Comparison of ENCODE assay signal across 1 cellular context in the genomic region with DNA sequence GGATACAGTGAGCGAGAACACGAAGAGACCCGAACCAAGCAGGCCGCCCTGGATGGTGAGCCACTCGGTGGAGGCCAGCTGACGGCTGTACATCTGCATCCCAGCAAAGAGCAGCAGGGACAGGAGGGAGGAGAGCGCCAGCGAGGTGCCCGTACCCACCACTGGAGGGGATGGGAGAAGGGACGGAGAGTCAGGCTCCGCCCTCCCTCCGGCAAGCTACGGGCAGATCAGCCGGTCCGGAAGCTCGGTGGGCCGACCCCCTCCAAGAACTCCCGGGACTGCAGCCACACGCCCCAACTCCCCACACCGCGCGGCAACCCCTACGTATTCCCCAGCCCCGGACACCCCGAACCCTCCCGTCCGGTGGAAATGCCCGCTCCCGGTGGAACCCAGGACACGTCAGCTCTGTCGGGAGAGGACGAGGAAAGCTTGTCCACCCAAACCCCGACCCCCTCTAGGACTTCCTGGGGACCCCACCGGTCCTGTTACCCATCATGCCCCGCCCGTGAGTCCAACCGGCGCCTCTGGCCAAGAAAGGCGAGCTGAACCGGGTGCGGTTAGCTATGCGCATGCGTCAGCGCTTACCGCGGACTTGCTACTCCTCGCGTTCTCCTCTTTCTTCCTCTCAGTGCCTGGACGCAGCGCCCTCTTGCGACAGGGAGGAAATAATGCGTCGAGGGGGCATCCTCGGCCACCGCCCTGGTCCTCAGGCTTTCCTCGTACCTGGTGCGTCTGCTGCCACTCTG.
TF ChIP-seq lines count a peak whose summit lies in the region.

A gene (minus strand): TSS at position 573 of the 746 bp plus-strand sequence. CDS start 80 bp downstream, at position 493.

TF ChIP-seq in HepG2, 621 proteins besides CTCF, POLR2A, EP300 and RAD21 (continued from another document and continues in another):
- TF ChIP-seq, protein P1, sequence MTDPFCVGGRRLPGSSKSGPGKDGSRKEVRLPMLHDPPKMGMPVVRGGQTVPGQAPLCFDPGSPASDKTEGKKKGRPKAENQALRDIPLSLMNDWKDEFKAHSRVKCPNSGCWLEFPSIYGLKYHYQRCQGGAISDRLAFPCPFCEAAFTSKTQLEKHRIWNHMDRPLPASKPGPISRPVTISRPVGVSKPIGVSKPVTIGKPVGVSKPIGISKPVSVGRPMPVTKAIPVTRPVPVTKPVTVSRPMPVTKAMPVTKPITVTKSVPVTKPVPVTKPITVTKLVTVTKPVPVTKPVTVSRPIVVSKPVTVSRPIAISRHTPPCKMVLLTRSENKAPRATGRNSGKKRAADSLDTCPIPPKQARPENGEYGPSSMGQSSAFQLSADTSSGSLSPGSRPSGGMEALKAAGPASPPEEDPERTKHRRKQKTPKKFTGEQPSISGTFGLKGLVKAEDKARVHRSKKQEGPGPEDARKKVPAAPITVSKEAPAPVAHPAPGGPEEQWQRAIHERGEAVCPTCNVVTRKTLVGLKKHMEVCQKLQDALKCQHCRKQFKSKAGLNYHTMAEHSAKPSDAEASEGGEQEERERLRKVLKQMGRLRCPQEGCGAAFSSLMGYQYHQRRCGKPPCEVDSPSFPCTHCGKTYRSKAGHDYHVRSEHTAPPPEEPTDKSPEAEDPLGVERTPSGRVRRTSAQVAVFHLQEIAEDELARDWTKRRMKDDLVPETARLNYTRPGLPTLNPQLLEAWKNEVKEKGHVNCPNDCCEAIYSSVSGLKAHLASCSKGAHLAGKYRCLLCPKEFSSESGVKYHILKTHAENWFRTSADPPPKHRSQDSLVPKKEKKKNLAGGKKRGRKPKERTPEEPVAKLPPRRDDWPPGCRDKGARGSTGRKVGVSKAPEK (CRISPR knock-in tag; IDR thresholded peaks at IDR 0.05; ENCODE audit: borderline replicate concordance), result no peak
- TF ChIP-seq, protein P2, sequence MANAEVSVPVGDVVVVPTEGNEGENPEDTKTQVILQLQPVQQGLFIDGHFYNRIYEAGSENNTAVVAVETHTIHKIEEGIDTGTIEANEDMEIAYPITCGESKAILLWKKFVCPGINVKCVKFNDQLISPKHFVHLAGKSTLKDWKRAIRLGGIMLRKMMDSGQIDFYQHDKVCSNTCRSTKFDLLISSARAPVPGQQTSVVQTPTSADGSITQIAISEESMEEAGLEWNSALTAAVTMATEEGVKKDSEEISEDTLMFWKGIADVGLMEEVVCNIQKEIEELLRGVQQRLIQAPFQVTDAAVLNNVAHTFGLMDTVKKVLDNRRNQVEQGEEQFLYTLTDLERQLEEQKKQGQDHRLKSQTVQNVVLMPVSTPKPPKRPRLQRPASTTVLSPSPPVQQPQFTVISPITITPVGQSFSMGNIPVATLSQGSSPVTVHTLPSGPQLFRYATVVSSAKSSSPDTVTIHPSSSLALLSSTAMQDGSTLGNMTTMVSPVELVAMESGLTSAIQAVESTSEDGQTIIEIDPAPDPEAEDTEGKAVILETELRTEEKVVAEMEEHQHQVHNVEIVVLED (CRISPR knock-in tag; IDR thresholded peaks at IDR 0.05; ENCODE audit: borderline replicate concordance), result peak; percentile 80
- TF ChIP-seq, protein P3, sequence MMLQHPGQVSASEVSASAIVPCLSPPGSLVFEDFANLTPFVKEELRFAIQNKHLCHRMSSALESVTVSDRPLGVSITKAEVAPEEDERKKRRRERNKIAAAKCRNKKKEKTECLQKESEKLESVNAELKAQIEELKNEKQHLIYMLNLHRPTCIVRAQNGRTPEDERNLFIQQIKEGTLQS (CRISPR knock-in tag; IDR thresholded peaks at IDR 0.05), result no peak
- TF ChIP-seq ZFP1 (CRISPR knock-in tag; IDR thresholded peaks at IDR 0.05) (0 out of 2 replicates have a peak, but pooled peaks have one; percentile 62), ETV5 (CRISPR knock-in tag; IDR thresholded peaks at IDR 0.05; ENCODE audit: borderline replicate concordance) (peak; percentile 76), SP5 (CRISPR knock-in tag; IDR thresholded peaks at IDR 0.05; ENCODE audit: borderline replicate concordance, low read depth) (peak; percentile 29; the same call in 1 of the 2 replicates), GFI1 (CRISPR knock-in tag; IDR thresholded peaks at IDR 0.05; ENCODE audit: borderline replicate concordance) (no peak), HOXA3 (CRISPR knock-in tag; IDR thresholded peaks at IDR 0.05) (peak; percentile 92), KAT7 (CRISPR knock-in tag; IDR thresholded peaks at IDR 0.05; ENCODE audit: borderline replicate concordance) (peak; percentile 52; the same call in 1 of the 2 replicates), SMAD3 (CRISPR knock-in tag; IDR thresholded peaks at IDR 0.05) (peak; percentile 60; the same call in 1 of the 2 replicates), DMAP1 (CRISPR knock-in tag; IDR thresholded peaks at IDR 0.05) (peak; percentile 74; the same call in 1 of the 2 replicates), ZNF350 (CRISPR knock-in tag; IDR thresholded peaks at IDR 0.05; ENCODE audit: borderline replicate concordance, low read depth) (peak; percentile 81), NR2C2 (CRISPR knock-in tag; IDR thresholded peaks at IDR 0.05; ENCODE audit: borderline replicate concordance) (peak; percentile 81), ZNF282 (IDR thresholded peaks at IDR 0.05; ENCODE audit: partially characterized antibody) (no peak), ZNF230 (CRISPR knock-in tag; IDR thresholded peaks at IDR 0.05) (no peak), FIP1L1 (IDR thresholded peaks at IDR 0.05; ENCODE audit: borderline replicate concordance, insufficient read depth, low read depth, low read length) (no peak), ESRRA (CRISPR knock-in tag; IDR thresholded peaks at IDR 0.05; ENCODE audit: low read depth) (no peak; the same call in 1 of the 2 replicates), ZNF615 (CRISPR knock-in tag; IDR thresholded peaks at IDR 0.05; ENCODE audit: borderline replicate concordance) (0 out of 2 replicates have a peak, but pooled peaks have one; percentile 49), IRF2 (CRISPR knock-in tag; IDR thresholded peaks at IDR 0.05) (peak; percentile 91), ZNF720 (CRISPR knock-in tag; IDR thresholded peaks at IDR 0.05) (no peak), POGZ (CRISPR knock-in tag; IDR thresholded peaks at IDR 0.05) (peak; percentile 89), FLYWCH1 (CRISPR knock-in tag; IDR thresholded peaks at IDR 0.05) (peak; percentile 48; the same call in 1 of the 2 replicates), ZFP36L1 (CRISPR knock-in tag; IDR thresholded peaks at IDR 0.05) (peak; percentile 70; the same call in 1 of the 2 replicates), GABPA (IDR thresholded peaks at IDR 0.05; ENCODE audit: low read depth, low read length) (peak; percentile 47; the same call in 1 of the 2 replicates), GABPA (CRISPR knock-in tag; IDR thresholded peaks at IDR 0.05; ENCODE audit: low read depth) (peak; percentile 89), ZNF83 (CRISPR knock-in tag; IDR thresholded peaks at IDR 0.05; ENCODE audit: borderline replicate concordance) (0 out of 2 replicates have a peak, but pooled peaks have one; percentile 9), GTF3A (CRISPR knock-in tag; conservative IDR thresholded peaks at IDR 0.05) (no peak), GATAD1 (CRISPR knock-in tag; IDR thresholded peaks at IDR 0.05) (peak; percentile 97), CBX5 (CRISPR knock-in tag; IDR thresholded peaks at IDR 0.05; ENCODE audit: borderline replicate concordance) (peak; percentile 74; the same call in 1 of the 2 replicates), ISL2 (CRISPR knock-in tag; IDR thresholded peaks at IDR 0.05) (0 out of 2 replicates have a peak, but pooled peaks have one; percentile 44), RFX5 (IDR thresholded peaks at IDR 0.05; ENCODE audit: low read depth, low read length) (no peak), ZNF607 (CRISPR knock-in tag; IDR thresholded peaks at IDR 0.05; ENCODE audit: borderline replicate concordance) (peak; percentile 58; the same call in 1 of the 2 replicates), SMAD9 (CRISPR knock-in tag; IDR thresholded peaks at IDR 0.05) (no peak), EZH2 (conservative IDR thresholded peaks at IDR 0.05; ENCODE audit: low read depth, low read length) (no peak), ZNF557 (CRISPR knock-in tag; IDR thresholded peaks at IDR 0.05) (no peak)
- TF ChIP-seq, protein P4, sequence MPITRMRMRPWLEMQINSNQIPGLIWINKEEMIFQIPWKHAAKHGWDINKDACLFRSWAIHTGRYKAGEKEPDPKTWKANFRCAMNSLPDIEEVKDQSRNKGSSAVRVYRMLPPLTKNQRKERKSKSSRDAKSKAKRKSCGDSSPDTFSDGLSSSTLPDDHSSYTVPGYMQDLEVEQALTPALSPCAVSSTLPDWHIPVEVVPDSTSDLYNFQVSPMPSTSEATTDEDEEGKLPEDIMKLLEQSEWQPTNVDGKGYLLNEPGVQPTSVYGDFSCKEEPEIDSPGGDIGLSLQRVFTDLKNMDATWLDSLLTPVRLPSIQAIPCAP (CRISPR knock-in tag; IDR thresholded peaks at IDR 0.05; ENCODE audit: low read depth), result no peak
- TF ChIP-seq, protein P5, sequence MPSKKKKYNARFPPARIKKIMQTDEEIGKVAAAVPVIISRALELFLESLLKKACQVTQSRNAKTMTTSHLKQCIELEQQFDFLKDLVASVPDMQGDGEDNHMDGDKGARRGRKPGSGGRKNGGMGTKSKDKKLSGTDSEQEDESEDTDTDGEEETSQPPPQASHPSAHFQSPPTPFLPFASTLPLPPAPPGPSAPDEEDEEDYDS (CRISPR knock-in tag; IDR thresholded peaks at IDR 0.05), result peak; percentile 48
- TF ChIP-seq, protein P6, sequence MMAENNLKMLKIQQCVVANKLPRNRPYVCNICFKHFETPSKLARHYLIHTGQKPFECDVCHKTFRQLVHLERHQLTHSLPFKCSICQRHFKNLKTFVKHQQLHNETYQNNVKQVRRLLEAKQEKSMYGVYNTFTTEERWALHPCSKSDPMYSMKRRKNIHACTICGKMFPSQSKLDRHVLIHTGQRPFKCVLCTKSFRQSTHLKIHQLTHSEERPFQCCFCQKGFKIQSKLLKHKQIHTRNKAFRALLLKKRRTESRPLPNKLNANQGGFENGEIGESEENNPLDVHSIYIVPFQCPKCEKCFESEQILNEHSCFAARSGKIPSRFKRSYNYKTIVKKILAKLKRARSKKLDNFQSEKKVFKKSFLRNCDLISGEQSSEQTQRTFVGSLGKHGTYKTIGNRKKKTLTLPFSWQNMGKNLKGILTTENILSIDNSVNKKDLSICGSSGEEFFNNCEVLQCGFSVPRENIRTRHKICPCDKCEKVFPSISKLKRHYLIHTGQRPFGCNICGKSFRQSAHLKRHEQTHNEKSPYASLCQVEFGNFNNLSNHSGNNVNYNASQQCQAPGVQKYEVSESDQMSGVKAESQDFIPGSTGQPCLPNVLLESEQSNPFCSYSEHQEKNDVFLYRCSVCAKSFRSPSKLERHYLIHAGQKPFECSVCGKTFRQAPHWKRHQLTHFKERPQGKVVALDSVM (CRISPR knock-in tag; IDR thresholded peaks at IDR 0.05), result no peak
- TF ChIP-seq, protein P7, sequence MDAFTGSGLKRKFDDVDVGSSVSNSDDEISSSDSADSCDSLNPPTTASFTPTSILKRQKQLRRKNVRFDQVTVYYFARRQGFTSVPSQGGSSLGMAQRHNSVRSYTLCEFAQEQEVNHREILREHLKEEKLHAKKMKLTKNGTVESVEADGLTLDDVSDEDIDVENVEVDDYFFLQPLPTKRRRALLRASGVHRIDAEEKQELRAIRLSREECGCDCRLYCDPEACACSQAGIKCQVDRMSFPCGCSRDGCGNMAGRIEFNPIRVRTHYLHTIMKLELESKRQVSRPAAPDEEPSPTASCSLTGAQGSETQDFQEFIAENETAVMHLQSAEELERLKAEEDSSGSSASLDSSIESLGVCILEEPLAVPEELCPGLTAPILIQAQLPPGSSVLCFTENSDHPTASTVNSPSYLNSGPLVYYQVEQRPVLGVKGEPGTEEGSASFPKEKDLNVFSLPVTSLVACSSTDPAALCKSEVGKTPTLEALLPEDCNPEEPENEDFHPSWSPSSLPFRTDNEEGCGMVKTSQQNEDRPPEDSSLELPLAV (CRISPR knock-in tag; conservative IDR thresholded peaks at IDR 0.05; ENCODE audit: low read depth), result no peak
- TF ChIP-seq, protein P8, sequence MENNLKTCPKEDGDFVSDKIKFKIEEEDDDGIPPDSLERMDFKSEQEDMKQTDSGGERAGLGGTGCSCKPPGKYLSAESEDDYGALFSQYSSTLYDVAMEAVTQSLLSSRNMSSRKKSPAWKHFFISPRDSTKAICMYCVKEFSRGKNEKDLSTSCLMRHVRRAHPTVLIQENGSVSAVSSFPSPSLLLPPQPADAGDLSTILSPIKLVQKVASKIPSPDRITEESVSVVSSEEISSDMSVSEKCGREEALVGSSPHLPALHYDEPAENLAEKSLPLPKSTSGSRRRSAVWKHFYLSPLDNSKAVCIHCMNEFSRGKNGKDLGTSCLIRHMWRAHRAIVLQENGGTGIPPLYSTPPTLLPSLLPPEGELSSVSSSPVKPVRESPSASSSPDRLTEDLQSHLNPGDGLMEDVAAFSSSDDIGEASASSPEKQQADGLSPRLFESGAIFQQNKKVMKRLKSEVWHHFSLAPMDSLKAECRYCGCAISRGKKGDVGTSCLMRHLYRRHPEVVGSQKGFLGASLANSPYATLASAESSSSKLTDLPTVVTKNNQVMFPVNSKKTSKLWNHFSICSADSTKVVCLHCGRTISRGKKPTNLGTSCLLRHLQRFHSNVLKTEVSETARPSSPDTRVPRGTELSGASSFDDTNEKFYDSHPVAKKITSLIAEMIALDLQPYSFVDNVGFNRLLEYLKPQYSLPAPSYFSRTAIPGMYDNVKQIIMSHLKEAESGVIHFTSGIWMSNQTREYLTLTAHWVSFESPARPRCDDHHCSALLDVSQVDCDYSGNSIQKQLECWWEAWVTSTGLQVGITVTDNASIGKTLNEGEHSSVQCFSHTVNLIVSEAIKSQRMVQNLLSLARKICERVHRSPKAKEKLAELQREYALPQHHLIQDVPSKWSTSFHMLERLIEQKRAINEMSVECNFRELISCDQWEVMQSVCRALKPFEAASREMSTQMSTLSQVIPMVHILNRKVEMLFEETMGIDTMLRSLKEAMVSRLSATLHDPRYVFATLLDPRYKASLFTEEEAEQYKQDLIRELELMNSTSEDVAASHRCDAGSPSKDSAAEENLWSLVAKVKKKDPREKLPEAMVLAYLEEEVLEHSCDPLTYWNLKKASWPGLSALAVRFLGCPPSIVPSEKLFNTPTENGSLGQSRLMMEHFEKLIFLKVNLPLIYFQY (CRISPR knock-in tag; IDR thresholded peaks at IDR 0.05; ENCODE audit: borderline replicate concordance), result peak; percentile 70
- TF ChIP-seq, protein P9, sequence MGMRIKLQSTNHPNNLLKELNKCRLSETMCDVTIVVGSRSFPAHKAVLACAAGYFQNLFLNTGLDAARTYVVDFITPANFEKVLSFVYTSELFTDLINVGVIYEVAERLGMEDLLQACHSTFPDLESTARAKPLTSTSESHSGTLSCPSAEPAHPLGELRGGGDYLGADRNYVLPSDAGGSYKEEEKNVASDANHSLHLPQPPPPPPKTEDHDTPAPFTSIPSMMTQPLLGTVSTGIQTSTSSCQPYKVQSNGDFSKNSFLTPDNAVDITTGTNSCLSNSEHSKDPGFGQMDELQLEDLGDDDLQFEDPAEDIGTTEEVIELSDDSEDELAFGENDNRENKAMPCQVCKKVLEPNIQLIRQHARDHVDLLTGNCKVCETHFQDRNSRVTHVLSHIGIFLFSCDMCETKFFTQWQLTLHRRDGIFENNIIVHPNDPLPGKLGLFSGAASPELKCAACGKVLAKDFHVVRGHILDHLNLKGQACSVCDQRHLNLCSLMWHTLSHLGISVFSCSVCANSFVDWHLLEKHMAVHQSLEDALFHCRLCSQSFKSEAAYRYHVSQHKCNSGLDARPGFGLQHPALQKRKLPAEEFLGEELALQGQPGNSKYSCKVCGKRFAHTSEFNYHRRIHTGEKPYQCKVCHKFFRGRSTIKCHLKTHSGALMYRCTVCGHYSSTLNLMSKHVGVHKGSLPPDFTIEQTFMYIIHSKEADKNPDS (CRISPR knock-in tag; IDR thresholded peaks at IDR 0.05), result no peak
